Comparison of ENCODE assay signal across 8 cellular contexts in the genomic region with DNA sequence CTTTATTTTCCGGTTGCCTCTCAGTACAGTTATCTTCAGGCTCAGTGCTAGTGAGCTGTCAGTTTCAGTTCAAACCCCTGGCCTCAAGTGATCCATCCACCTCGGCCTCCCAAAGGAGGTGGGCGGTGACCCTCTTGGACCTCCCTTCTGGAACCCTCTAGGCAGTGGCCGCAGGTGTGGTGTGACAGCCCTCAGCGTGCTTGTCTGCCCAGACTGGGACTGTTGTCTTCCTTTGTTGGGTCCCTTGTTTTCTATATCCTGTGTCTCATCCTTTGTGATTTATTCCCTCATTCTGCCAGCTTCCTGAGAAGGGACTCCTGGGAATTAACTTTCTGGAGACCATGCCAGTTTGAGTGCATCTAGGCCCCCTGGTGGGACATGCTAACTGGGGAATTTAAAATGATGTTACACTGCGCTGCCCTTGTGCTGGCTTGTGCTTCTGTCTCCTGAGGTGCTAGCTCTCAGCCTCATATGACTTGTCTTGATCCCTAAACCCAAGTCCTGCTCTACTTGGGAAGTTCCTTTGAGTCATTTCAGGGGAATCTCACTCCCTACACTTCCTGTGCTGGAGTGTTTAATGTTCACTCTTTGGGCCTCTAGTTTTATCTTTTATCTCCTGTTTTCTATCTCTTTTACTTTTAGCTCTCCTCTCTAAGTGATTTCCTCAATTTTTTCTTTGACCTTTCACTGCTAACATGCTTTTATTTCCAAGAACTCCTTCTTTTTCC. TPM values are rescaled to one million over a fixed set of nuclear protein-coding genes. Genes with fewer than 3 reads are reported as not detected.
A peak's percentile ranks its signal among the peaks of the same experiment; 100 is the strongest.
DNase-seq lines count a peak whose midpoint lies in the region; ATAC-seq and TF ChIP-seq lines count a peak whose summit lies in the region.

No MANE protein-coding gene starts in this region.

- H3K27ac ChIP-seq in PC-9 (peak overlapping the region; percentile 49; the same call in 1 of the 2 replicates), endodermal cell (ENCODE audit: low read depth, low read length) (peak overlapping the region; percentile 62), trophoblast cell (ENCODE audit: low read depth, low read length) (peak overlapping the region; percentile 50), neural progenitor cell (no peak overlapping the region)

- H4K12ac ChIP-seq in trophoblast cell (ENCODE audit: low read depth, low read length), result no peak overlapping the region

- H3K4ac ChIP-seq in trophoblast cell (ENCODE audit: low read depth, low read length), result peak overlapping the region; percentile 2

- H3K4me3 Mint-ChIP-seq in endodermal cell, result no peak overlapping the region
- no peak overlapping the region for H3K4me3 Mint-ChIP-seq in neural progenitor cell

- TF ChIP-seq CTCF in PC-9 (conservative IDR thresholded peaks at IDR 0.05) (no peak), endodermal cell (conservative IDR thresholded peaks at IDR 0.05) (no peak), neural progenitor cell (IDR thresholded peaks at IDR 0.05) (no peak)

- peaks cover 11% of the 10 kb centered on the region for H3K79me1 ChIP-seq in trophoblast cell (ENCODE audit: low read length)

- H3K4me1 ChIP-seq in PC-9 (replicated peaks; ENCODE audit: insufficient read depth) (peaks cover 46% of the 10 kb centered on the region), endodermal cell (ENCODE audit: control insufficient read depth, insufficient read depth, low read length) (no peaks in the 10 kb centered on the region), trophoblast cell (ENCODE audit: control insufficient read depth in 1 of 2, insufficient read depth in 2 of 2, low read length in 2 of 2) (peaks cover 23 to 26% of the 10 kb centered on the region in 2 experiments), neural progenitor cell (peaks cover 22% of the 10 kb centered on the region)

- no peak overlapping the region for H4K91ac ChIP-seq in trophoblast cell (ENCODE audit: low read depth, low read length)

- H3K79me2 ChIP-seq in PC-9 (ENCODE audit: low read depth), result peaks cover 74% of the 10 kb centered on the region
- H3K79me2 ChIP-seq in trophoblast cell (ENCODE audit: control insufficient read depth, insufficient read depth, low read length, poor library complexity), result peaks cover 19% of the 10 kb centered on the region
- H3K79me2 ChIP-seq in neural progenitor cell (ENCODE audit: low read depth), result peaks cover 74% of the 10 kb centered on the region

- H3K9me3 Mint-ChIP-seq in endodermal cell, result peaks cover 9% of the 10 kb centered on the region
- peaks cover 4% of the 10 kb centered on the region for H3K9me3 Mint-ChIP-seq in neural progenitor cell

- BruUV-seq in PC-9 (replicated peaks; lab: Mats Ljungman, UMichigan), result no TSS peak

- WGBS in endodermal cell (ENCODE audit: insufficient coverage in 1 of 2, insufficient read length in 1 of 2), 2 experiments, result 92 to 94% methylated on average over 6 of the region's 6 CpGs
- WGBS in trophoblast cell (ENCODE audit: extremely low coverage, insufficient coverage, insufficient read length), result no CpG with 5 or more reads among the region's 6 CpGs

- H3K27me3 ChIP-seq in PC-9 (ENCODE audit: insufficient read depth, low read depth), result no peaks in the 10 kb centered on the region
- no peaks in the 10 kb centered on the region for H3K27me3 ChIP-seq in endodermal cell (ENCODE audit: control insufficient read depth, insufficient read depth, low read length, poor library complexity, severe bottlenecking)
- H3K27me3 ChIP-seq in trophoblast cell (ENCODE audit: insufficient read depth, low read length), result no peaks in the 10 kb centered on the region
- no peaks in the 10 kb centered on the region for H3K27me3 ChIP-seq in neural progenitor cell

- H2BK120ac ChIP-seq in trophoblast cell (ENCODE audit: insufficient read depth, low read length, poor library complexity), result no peak overlapping the region

- H2AFZ ChIP-seq in PC-9 (no peak overlapping the region), trophoblast cell (ENCODE audit: insufficient read depth, low read length, poor library complexity) (no peak overlapping the region), neural progenitor cell (replicated peaks) (no peak overlapping the region)

- no peaks in the 10 kb centered on the region for H3K9me2 ChIP-seq in PC-9 (ENCODE audit: insufficient read depth)

- peaks cover 41% of the 10 kb centered on the region for H3F3A ChIP-seq in PC-9 (ENCODE audit: insufficient read depth, low read depth)
- H3F3A ChIP-seq in neural progenitor cell (ENCODE audit: low read depth), result peaks cover 9% of the 10 kb centered on the region

- no peak overlapping the region for H3K27ac Mint-ChIP-seq in endodermal cell
- H3K27ac Mint-ChIP-seq in neural progenitor cell, result no peak overlapping the region

- H3K14ac ChIP-seq in trophoblast cell (ENCODE audit: low read length), result no peak overlapping the region

- peaks cover 16% of the 10 kb centered on the region for H3K4me1 Mint-ChIP-seq in endodermal cell
- peaks cover 17% of the 10 kb centered on the region for H3K4me1 Mint-ChIP-seq in neural progenitor cell

- no peaks in the 10 kb centered on the region for H3K9me3 ChIP-seq in PC-9 (ENCODE audit: insufficient read depth, low read depth)
- H3K9me3 ChIP-seq in endodermal cell (ENCODE audit: control insufficient read depth, low read length), result peaks cover 11% of the 10 kb centered on the region
- no peaks in the 10 kb centered on the region for H3K9me3 ChIP-seq in trophoblast cell (ENCODE audit: insufficient read depth, low read depth, low read length)
- H3K9me3 ChIP-seq in neural progenitor cell (ENCODE audit: low read depth), result no peaks in the 10 kb centered on the region

- H2BK12ac ChIP-seq in trophoblast cell (ENCODE audit: low read length), result no peak overlapping the region

- CTCF ChIA-PET in PC-9 (lab: Charles Lee), result no interaction called here

- no peak overlapping the region for H4K8ac ChIP-seq in trophoblast cell (ENCODE audit: low read depth, low read length)

- ATAC-seq in GM19324 (IDR thresholded peaks at IDR 0.05; ENCODE audit: low FRiP score, unreplicated experiment) (no peak), sciatic nerve (no peak)

- POLR2A ChIA-PET in PC-9 (lab: Charles Lee; ENCODE audit: unreplicated experiment), result no interaction called here

- intact Hi-C loops in PC-9 (cut with micrococcal nuclease; ENCODE audit: unreplicated experiment) (no loop called here), sciatic nerve (cut with DNase I) (no loop called here)

- H3K36me3 ChIP-seq in PC-9 (ENCODE audit: low read depth) (no peaks in the 10 kb centered on the region), endodermal cell (ENCODE audit: control insufficient read depth, insufficient read depth, low read length) (peaks cover 46% of the 10 kb centered on the region), trophoblast cell (ENCODE audit: control insufficient read depth in 1 of 2, insufficient read depth in 2 of 2, low read length in 2 of 2) (peaks cover 16 to 23% of the 10 kb centered on the region in 2 experiments), neural progenitor cell (no peaks in the 10 kb centered on the region)

- H2AK5ac ChIP-seq in trophoblast cell (ENCODE audit: low read length), result no peak overlapping the region

- H3K27me3 Mint-ChIP-seq in endodermal cell (ENCODE audit: insufficient read depth) (no peaks in the 10 kb centered on the region), neural progenitor cell (ENCODE audit: insufficient read depth, low read depth) (peaks cover 2% of the 10 kb centered on the region)

- H3K4me3 ChIP-seq in PC-9, result no peak overlapping the region
- H3K4me3 ChIP-seq in endodermal cell (ENCODE audit: low read length), result no peak overlapping the region
- no peak overlapping the region for H3K4me3 ChIP-seq in trophoblast cell (ENCODE audit: low read depth, low read length)
- no peak overlapping the region for H3K4me3 ChIP-seq in neural progenitor cell

- H3K18ac ChIP-seq in trophoblast cell (ENCODE audit: low read length), result peak overlapping the region; percentile 2

- H3K9ac ChIP-seq in endodermal cell (ENCODE audit: extremely low read depth, low read length, poor library complexity, severe bottlenecking), result no peak overlapping the region
- H3K9ac ChIP-seq in trophoblast cell (ENCODE audit: low read length), result no peak overlapping the region
- H3K9ac ChIP-seq in neural progenitor cell, result no peak overlapping the region

- no peak overlapping the region for H3K23ac ChIP-seq in trophoblast cell (ENCODE audit: low read length)

- peaks cover 10% of the 10 kb centered on the region; the same call in 1 of the 2 replicates for H4K20me1 ChIP-seq in PC-9 (ENCODE audit: insufficient read depth)
- H4K20me1 ChIP-seq in neural progenitor cell (ENCODE audit: low read depth), result peaks cover 56% of the 10 kb centered on the region

- H3K4me2 ChIP-seq in PC-9, result peak overlapping the region; percentile 7; the same call in 1 of the 2 replicates
- no peak overlapping the region for H3K4me2 ChIP-seq in trophoblast cell (ENCODE audit: low read length)
- H3K4me2 ChIP-seq in neural progenitor cell, result no peak overlapping the region

- H3K36me3 Mint-ChIP-seq in endodermal cell (ENCODE audit: low read depth) (peaks cover 23% of the 10 kb centered on the region), neural progenitor cell (peaks cover 17% of the 10 kb centered on the region)

- DNase-seq in EH (ENCODE audit: low read depth), result peak; percentile 95
- no peak for DNase-seq in PC-9
- DNase-seq in endodermal cell, result no peak
- DNase-seq in trophoblast cell, result peak in 1 of 2 donors; percentile 46
- no peak for DNase-seq in neural progenitor cell (ENCODE audit: low spot score)
- DNase-seq in stimulated activated CD4-positive, alpha-beta T cell treated with anti-CD3 and anti-CD28 coated beads, Interleukin-4, amount 100 ng/mL, for 1 hour, result no peak
- DNase-seq in sciatic nerve (ENCODE audit: low spot score), result no peak

- H2BK5ac ChIP-seq in trophoblast cell (ENCODE audit: low read depth, low read length, poor library complexity), result no peak overlapping the region

RNA-seq across cellular contexts. Expression of a gene that starts 19.4 kb away (rescaled TPM):
- total RNA-seq in PC-9 (2021) (82.0 and 87.9 TPM in 2 replicates), endodermal cell (10 to 100 TPM; 61.4 to 62.7 TPM), neural progenitor cell (ENCODE audit: low replicate concordance) (11.4 and 21.3 TPM in 2 replicates), sciatic nerve (130 TPM)
- 49.1 TPM for polyA plus RNA-seq in endodermal cell (2013, experiment 1 of 2)
- polyA plus RNA-seq in endodermal cell (2013, experiment 2 of 2), result 45.9 TPM
- polyA plus RNA-seq in trophoblast cell (2013), result 85.5 and 85.6 TPM in 2 replicates

RNA-seq across cellular contexts. Expression of a gene that starts 31.2 kb away (rescaled TPM):
- total RNA-seq in PC-9 (2021) (17.7 and 20.0 TPM in 2 replicates), endodermal cell (10 to 100 TPM; 26.5 to 32.8 TPM), neural progenitor cell (ENCODE audit: low replicate concordance) (14.3 and 31.9 TPM in 2 replicates), sciatic nerve (28.0 TPM)
- 23.7 TPM for polyA plus RNA-seq in endodermal cell (2013, experiment 1 of 2)
- 23.3 TPM for polyA plus RNA-seq in endodermal cell (2013, experiment 2 of 2)
- 9.3 and 10.9 TPM in 2 replicates for polyA plus RNA-seq in trophoblast cell (2013)
